ENCODE assay signal across 36 cellular contexts in the genomic region with DNA sequence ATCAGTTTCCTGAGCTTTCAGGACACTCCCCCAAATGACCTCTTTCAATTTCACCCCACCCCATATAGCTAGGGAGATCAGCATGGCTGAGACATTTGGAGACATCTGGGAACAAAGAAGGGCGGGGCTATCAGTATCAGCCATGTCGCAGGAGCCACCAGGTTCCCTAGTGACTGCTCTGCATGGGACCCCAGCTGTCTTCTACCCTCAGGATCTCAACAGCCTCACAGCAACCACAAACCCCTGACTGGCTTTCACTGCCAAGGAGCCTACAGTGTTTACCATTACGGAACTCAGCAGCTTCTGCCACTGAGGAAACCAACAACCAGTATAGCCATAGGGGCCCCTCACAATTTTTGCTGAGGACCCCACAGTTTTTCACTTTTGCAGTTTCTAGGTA.
"Had no signal": no experiment of that assay in that cellular context is flagged by ENCODE, and none has a peak within 500 bp of the region (broad histone marks: within the 10 kb centered on the region; RNA-seq: fewer than 3 reads in every experiment).

No MANE protein-coding gene starts in this region.

- H3K27ac ChIP-seq: adrenal gland, body of pancreas, brain microvascular endothelial cell, breast epithelium, VCaP had no signal

- H3K4me3 Mint-ChIP-seq: activated B cell treated with CpG ODN at 0.5 μM for 24 hours; activated CD4-positive, alpha-beta memory T cell treated with anti-CD3 and anti-CD28 coated beads for 36 hours; activated CD4-positive, alpha-beta T cell treated with anti-CD3 and anti-CD28 coated beads, Interleukin-2, amount 10 ng/mL, durations not matched to agents 24 days and 14 days; activated CD8-positive, alpha-beta memory T cell treated with anti-CD3 and anti-CD28 coated beads, Interleukin-2, amount 10 ng/mL, durations not matched to agents 7 days and 5 days; activated CD8-positive, alpha-beta T cell treated with anti-CD3 and anti-CD28 coated beads, Interleukin-2, amount 10 ng/mL, durations not matched to agents 7 days and 5 days; activated naive CD4-positive, alpha-beta T cell treated with anti-CD3 and anti-CD28 coated beads for 36 hours; activated naive CD8-positive, alpha-beta T cell treated with anti-CD3 and anti-CD28 coated beads for 36 hours; activated T-cell treated with anti-CD3 and anti-CD28 coated beads, Interleukin-2, amount 50 U/mL, for 24 hours; activated T-helper 17 cell treated with anti-CD3 and anti-CD28 coated beads, Interleukin-2, amount 50 U/mL, for 72 hours; T-helper 1 cell treated with Interleukin-12 subunit alpha and Interleukin-12 subunit beta and Interleukin-4 antibody, amounts not matched to agents 30 μg/mL and 1 μg/mL, for 36 hours; T-helper 2 cell treated with Interferon-gamma antibody and Interleukin-4, amounts not matched to agents 5 μg/mL and 100 μg/mL, for 36 hours had no signal

- H3K4me1 Mint-ChIP-seq: activated B cell treated with CpG ODN at 0.5 μM for 24 hours; activated CD4-positive, alpha-beta T cell treated with anti-CD3 and anti-CD28 coated beads, Interleukin-2, amount 10 ng/mL, durations not matched to agents 24 days and 14 days; activated CD8-positive, alpha-beta memory T cell treated with anti-CD3 and anti-CD28 coated beads, Interleukin-2, amount 10 ng/mL, durations not matched to agents 7 days and 5 days; activated naive CD8-positive, alpha-beta T cell treated with anti-CD3 and anti-CD28 coated beads for 36 hours; activated T-helper 17 cell treated with anti-CD3 and anti-CD28 coated beads, Interleukin-2, amount 50 U/mL, for 72 hours had no signal

- H3K9me3 Mint-ChIP-seq: activated CD4-positive, alpha-beta T cell treated with anti-CD3 and anti-CD28 coated beads, Interleukin-2, amount 10 ng/mL, durations not matched to agents 24 days and 14 days; T-helper 1 cell treated with Interleukin-12 subunit alpha and Interleukin-12 subunit beta and Interleukin-4 antibody, amounts not matched to agents 30 μg/mL and 1 μg/mL, for 36 hours; T-helper 2 cell treated with Interferon-gamma antibody and Interleukin-4, amounts not matched to agents 5 μg/mL and 100 μg/mL, for 36 hours had no signal

- H3K27me3 ChIP-seq: adrenal gland, body of pancreas, brain microvascular endothelial cell, breast epithelium had no signal

- FAIRE-seq: astrocyte, TTC549 had no signal

- DNase-seq: activated B cell treated with CpG ODN at 0.5 μM for 24 hours; activated CD4-positive, alpha-beta memory T cell treated with anti-CD3 and anti-CD28 coated beads for 36 hours; activated CD4-positive, alpha-beta T cell treated with anti-CD3 and anti-CD28 coated beads for 4 hours; activated CD4-positive, alpha-beta T cell treated with anti-CD3 and anti-CD28 coated beads, Interleukin-2, amount 10 ng/mL, durations not matched to agents 24 days and 14 days; activated CD4-positive, alpha-beta T cell treated with anti-CD3 and anti-CD28 coated beads, Interleukin-2, amount 50 U/mL, for 1 hour; activated CD4-positive, alpha-beta T cell treated with anti-CD3 and anti-CD28 coated beads, Interleukin-2, amount 50 U/mL, for 4 hours; activated CD4-positive, CD25-positive, alpha-beta regulatory T cell treated with anti-CD3 and anti-CD28 coated beads, Interleukin-2, amount 50 U/mL, for 72 hours; activated CD8-positive, alpha-beta memory T cell treated with anti-CD3 and anti-CD28 coated beads for 24 hours; activated CD8-positive, alpha-beta memory T cell treated with anti-CD3 and anti-CD28 coated beads, Interleukin-2, amount 10 ng/mL, durations not matched to agents 7 days and 5 days; activated CD8-positive, alpha-beta memory T cell treated with anti-CD3 and anti-CD28 coated beads, Interleukin-2, amount 50 U/mL, for 48 hours; activated CD8-positive, alpha-beta T cell treated with anti-CD3 and anti-CD28 coated beads, Interleukin-2, amount 10 ng/mL, durations not matched to agents 7 days and 5 days; activated effector memory CD4-positive, alpha-beta T cell treated with anti-CD3 and anti-CD28 coated beads, Interleukin-2, amount 50 U/mL, for 16 hours; activated gamma-delta T cell treated with Interleukin-2 at 50 U/mL for 16 hours; activated naive CD4-positive, alpha-beta T cell; activated naive CD4-positive, alpha-beta T cell treated with anti-CD3 and anti-CD28 coated beads for 36 hours; activated naive CD4-positive, alpha-beta T cell treated with anti-CD3 and anti-CD28 coated beads, Interleukin-2, amount 50 U/mL, for 16 hours; activated naive CD8-positive, alpha-beta T cell treated with anti-CD3 and anti-CD28 coated beads for 36 hours; activated T-cell treated with anti-CD3 and anti-CD28 coated beads, Interleukin-2, amount 50 U/mL, for 24 hours; activated T-cell treated with anti-CD3 and anti-CD28 coated beads, Interleukin-2, amount 50 U/mL, for 48 hours; adrenal gland; amniotic stem cell; aorta; body of pancreas; brain microvascular endothelial cell; central memory CD4-positive, alpha-beta T cell; T-helper 1 cell; T-helper 2 cell; T-helper 9 cell had no signal

- H3K27ac Mint-ChIP-seq: activated B cell treated with CpG ODN at 0.5 μM for 24 hours; activated CD4-positive, alpha-beta memory T cell treated with anti-CD3 and anti-CD28 coated beads for 36 hours; activated CD4-positive, alpha-beta T cell treated with anti-CD3 and anti-CD28 coated beads, Interleukin-2, amount 10 ng/mL, durations not matched to agents 24 days and 14 days; activated CD8-positive, alpha-beta memory T cell treated with anti-CD3 and anti-CD28 coated beads, Interleukin-2, amount 10 ng/mL, durations not matched to agents 7 days and 5 days; activated CD8-positive, alpha-beta T cell treated with anti-CD3 and anti-CD28 coated beads, Interleukin-2, amount 10 ng/mL, durations not matched to agents 7 days and 5 days; activated naive CD4-positive, alpha-beta T cell treated with anti-CD3 and anti-CD28 coated beads for 36 hours; activated naive CD8-positive, alpha-beta T cell treated with anti-CD3 and anti-CD28 coated beads for 36 hours; activated T-cell treated with anti-CD3 and anti-CD28 coated beads, Interleukin-2, amount 50 U/mL, for 24 hours; activated T-helper 17 cell treated with anti-CD3 and anti-CD28 coated beads, Interleukin-2, amount 50 U/mL, for 72 hours; T-helper 1 cell treated with Interleukin-12 subunit alpha and Interleukin-12 subunit beta and Interleukin-4 antibody, amounts not matched to agents 30 μg/mL and 1 μg/mL, for 36 hours; T-helper 2 cell treated with Interferon-gamma antibody and Interleukin-4, amounts not matched to agents 5 μg/mL and 100 μg/mL, for 36 hours had no signal

- H3K9me3 ChIP-seq: adrenal gland, body of pancreas, breast epithelium had no signal

- H3K4me3 ChIP-seq: adrenal gland, body of pancreas, breast epithelium had no signal

- H3K4me1 ChIP-seq: adrenal gland, body of pancreas, breast epithelium had no signal

- H3K36me3 ChIP-seq: adrenal gland, brain microvascular endothelial cell, breast epithelium had no signal

- H3K36me3 Mint-ChIP-seq: activated CD4-positive, alpha-beta memory T cell treated with anti-CD3 and anti-CD28 coated beads for 36 hours; activated CD8-positive, alpha-beta memory T cell treated with anti-CD3 and anti-CD28 coated beads, Interleukin-2, amount 10 ng/mL, durations not matched to agents 7 days and 5 days; activated naive CD8-positive, alpha-beta T cell treated with anti-CD3 and anti-CD28 coated beads for 36 hours had no signal

- ATAC-seq: activated CD8-positive, alpha-beta memory T cell treated with anti-CD3 and anti-CD28 coated beads, Interleukin-2, amount 10 ng/mL, durations not matched to agents 7 days and 5 days; activated CD8-positive, alpha-beta T cell treated with anti-CD3 and anti-CD28 coated beads, Interleukin-2, amount 10 ng/mL, durations not matched to agents 7 days and 5 days; activated naive CD4-positive, alpha-beta T cell treated with anti-CD3 and anti-CD28 coated beads, Interleukin-2, amount 50 U/mL, for 72 hours; activated T-helper 17 cell treated with anti-CD3 and anti-CD28 coated beads, Interleukin-2, amount 50 U/mL, for 72 hours; body of pancreas had no signal

- H3K27me3 Mint-ChIP-seq: activated CD4-positive, alpha-beta memory T cell treated with anti-CD3 and anti-CD28 coated beads for 36 hours; activated CD4-positive, alpha-beta T cell treated with anti-CD3 and anti-CD28 coated beads, Interleukin-2, amount 10 ng/mL, durations not matched to agents 24 days and 14 days; activated CD8-positive, alpha-beta memory T cell treated with anti-CD3 and anti-CD28 coated beads, Interleukin-2, amount 10 ng/mL, durations not matched to agents 7 days and 5 days; activated T-cell treated with anti-CD3 and anti-CD28 coated beads, Interleukin-2, amount 50 U/mL, for 24 hours had no signal
